ENCODE assay signal across 8 cellular contexts in the genomic region with DNA sequence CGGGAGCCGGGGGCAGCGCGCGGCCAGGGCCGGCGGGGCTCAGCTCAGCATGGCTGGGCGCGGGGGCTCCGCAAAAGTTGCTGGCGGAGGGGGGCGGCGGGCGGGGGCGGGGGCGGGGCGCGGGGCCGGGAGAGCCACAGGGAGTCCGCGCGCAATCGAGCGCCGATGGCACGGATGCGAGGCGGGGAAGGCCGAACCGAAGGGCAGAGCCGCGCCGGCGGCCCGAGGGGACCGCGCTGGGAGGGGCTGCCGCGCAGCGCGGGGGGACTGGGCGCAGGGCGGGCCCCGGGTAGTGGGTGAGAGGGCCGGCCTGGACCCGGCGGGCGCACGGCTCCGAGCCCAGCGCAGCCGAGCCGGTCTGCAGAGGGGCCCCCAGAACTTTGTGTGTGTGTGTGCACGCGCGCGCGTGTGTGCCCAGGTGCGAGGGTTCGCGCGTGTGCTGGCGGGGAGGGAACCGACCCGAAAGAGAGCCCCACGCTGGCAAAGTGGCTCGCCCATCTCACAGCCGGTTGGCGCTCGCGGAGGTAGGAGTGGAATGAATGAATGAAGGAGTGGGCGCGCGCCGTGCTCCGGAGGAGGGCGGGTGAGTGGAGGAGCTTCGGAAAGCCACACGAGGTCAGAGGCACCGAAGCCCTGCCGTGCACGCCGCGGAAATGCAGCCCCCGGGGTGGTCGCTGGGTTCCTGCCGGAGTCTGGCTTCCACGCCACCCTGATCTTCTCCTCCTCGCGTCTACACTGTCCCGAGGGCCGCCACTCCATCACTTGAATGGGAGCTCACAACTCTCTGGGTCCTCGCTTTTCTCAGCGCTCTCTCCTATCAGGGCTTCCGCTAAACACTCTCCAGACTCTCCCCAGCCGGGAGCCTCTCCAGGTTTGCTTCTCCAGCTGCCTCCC. TPM values are rescaled to one million over a fixed set of nuclear protein-coding genes. Genes with fewer than 3 reads are reported as not detected.
DNase-seq lines count a peak whose midpoint lies in the region; ATAC-seq and TF ChIP-seq lines count a peak whose summit lies in the region.

TSS of gene HIPK2 (minus strand) at position 51 of the 894 bp plus-strand sequence. CDS start 375 bp downstream, outside the sequence.

- H3K36me3 ChIP-seq in KOPT-K1 (ENCODE audit: insufficient read depth, low read length): no peaks in the 10 kb centered on the region
- H3K36me3 ChIP-seq in SU-DHL-6 (ENCODE audit: low read length): no peaks in the 10 kb centered on the region
- no peaks in the 10 kb centered on the region for H3K36me3 ChIP-seq in tibial artery

- peaks cover 0 to 39% (median 27%) of the 10 kb centered on the region in 4 donors for H3K4me1 ChIP-seq in tibial artery

- peaks cover 2% of the 10 kb centered on the region for H3K36me3 Mint-ChIP-seq in activated naive CD8-positive, alpha-beta T cell treated with anti-CD3 and anti-CD28 coated beads for 36 hours
- H3K36me3 Mint-ChIP-seq in osteocyte (ENCODE audit: unreplicated experiment): no peaks in the 10 kb centered on the region

- ATAC-seq in GM21619 (IDR thresholded peaks at IDR 0.05; ENCODE audit: unreplicated experiment): peak; percentile 62

- H3K27me3 ChIP-seq in SU-DHL-6 (ENCODE audit: low read length) (no peaks in the 10 kb centered on the region), tibial artery (no peaks in the 10 kb centered on the region)

- intact Hi-C loops in head of caudate nucleus (cut with DNase I) (loop anchor here (5.0 kb wide), 2 partner anchors 131 to 224 kb away; no protein-coding TSS in a partner anchor), tibial artery (cut with DNase I; ENCODE audit: low total_unique reads) (loop anchor here (10.0 kb wide), 1 partner anchor 93 kb away; no protein-coding TSS in a partner anchor)

- H3K27me3 Mint-ChIP-seq in activated naive CD8-positive, alpha-beta T cell treated with anti-CD3 and anti-CD28 coated beads for 36 hours: peaks cover 23% of the 10 kb centered on the region
- no peaks in the 10 kb centered on the region for H3K27me3 Mint-ChIP-seq in osteocyte (ENCODE audit: unreplicated experiment)

- peak within 1 kb of the TSS; percentile 34; the same call in 1 of the 2 replicates for H3K9ac ChIP-seq in SU-DHL-6 (ENCODE audit: low read length)

- peak; percentile 42 for DNase-seq in DMS53 treated with DMSO at 0.1 percent for 48 hours (lab: John Stamatoyannopoulos, UW; ENCODE audit: unreplicated experiment)
- DNase-seq in activated naive CD8-positive, alpha-beta T cell treated with anti-CD3 and anti-CD28 coated beads for 36 hours: peak; percentile 78
- DNase-seq in head of caudate nucleus: peak; percentile 59 to 93 (median 83)
- DNase-seq in osteocyte (ENCODE audit: extremely low spot score, unreplicated experiment): peak; percentile 92
- peak; percentile 75 to 89 for DNase-seq in tibial artery

- H3K9me3 Mint-ChIP-seq in activated naive CD8-positive, alpha-beta T cell treated with anti-CD3 and anti-CD28 coated beads for 36 hours: no peaks in the 10 kb centered on the region
- no peaks in the 10 kb centered on the region for H3K9me3 Mint-ChIP-seq in osteocyte (ENCODE audit: unreplicated experiment)

- peak within 1 kb of the TSS; percentile 94 for H3K27ac Mint-ChIP-seq in activated naive CD8-positive, alpha-beta T cell treated with anti-CD3 and anti-CD28 coated beads for 36 hours
- peak within 1 kb of the TSS; percentile 97 for H3K27ac Mint-ChIP-seq in osteocyte (ENCODE audit: unreplicated experiment)

- peak within 1 kb of the TSS; percentile 53 for H2AFZ ChIP-seq in SU-DHL-6 (ENCODE audit: low read depth, low read length, severe bottlenecking)

- H3K9me3 ChIP-seq in KOPT-K1 (ENCODE audit: insufficient read depth, low read length, poor library complexity, severe bottlenecking) (no peaks in the 10 kb centered on the region), SU-DHL-6 (ENCODE audit: insufficient read depth, low read length) (no peaks in the 10 kb centered on the region), tibial artery (no peaks in the 10 kb centered on the region)

- peak within 1 kb of the TSS; percentile 54 for H3K4me3 ChIP-seq in SU-DHL-6 (ENCODE audit: insufficient read depth, low read length, poor library complexity, severe bottlenecking)
- H3K4me3 ChIP-seq in tibial artery: peak within 1 kb of the TSS; percentile 68 to 83

- H3K4me3 Mint-ChIP-seq in activated naive CD8-positive, alpha-beta T cell treated with anti-CD3 and anti-CD28 coated beads for 36 hours: peak within 1 kb of the TSS; percentile 95
- H3K4me3 Mint-ChIP-seq in osteocyte (ENCODE audit: unreplicated experiment): peak within 1 kb of the TSS; percentile 98

- no peaks in the 10 kb centered on the region for H3F3A ChIP-seq in SU-DHL-6 (ENCODE audit: insufficient read depth)

- no peaks in the 10 kb centered on the region for H4K20me1 ChIP-seq in SU-DHL-6 (ENCODE audit: low read depth, low read length)

- H3K4me1 Mint-ChIP-seq in activated naive CD8-positive, alpha-beta T cell treated with anti-CD3 and anti-CD28 coated beads for 36 hours: peaks cover 34% of the 10 kb centered on the region
- H3K4me1 Mint-ChIP-seq in osteocyte (ENCODE audit: unreplicated experiment): peaks cover 33% of the 10 kb centered on the region

- no peaks in the 10 kb centered on the region for H3K9me2 ChIP-seq in SU-DHL-6 (replicated peaks; ENCODE audit: insufficient read depth, low read length)

- TF ChIP-seq CTCF in SU-DHL-6 (IDR thresholded peaks at IDR 0.05; ENCODE audit: insufficient read depth, low read length, poor library complexity, severe bottlenecking) (no peak), osteocyte (IDR thresholded peaks at IDR 0.05) (no peak), tibial artery (IDR thresholded peaks at IDR 0.05) (no peak)

- H3K27ac ChIP-seq in KOPT-K1 (ENCODE audit: low read depth, low read length, poor library complexity, severe bottlenecking) (peak within 1 kb of the TSS; percentile 59), SU-DHL-6 (ENCODE audit: low read depth, low read length) (no peak within 1 kb of the TSS), tibial artery (peak within 1 kb of the TSS; percentile 96 to 99)

- H3K4me2 ChIP-seq in SU-DHL-6 (ENCODE audit: low read depth, low read length, poor library complexity, severe bottlenecking): peak within 1 kb of the TSS; percentile 78

- H3K79me2 ChIP-seq in SU-DHL-6 (ENCODE audit: insufficient read depth, low read length): no peaks in the 10 kb centered on the region

RNA-seq across cellular contexts. Expression of gene HIPK2, which starts in this region (rescaled TPM):
- 10 to 100 TPM; 15.4 to 16.1 TPM for total RNA-seq in activated naive CD8-positive, alpha-beta T cell treated with anti-CD3 and anti-CD28 coated beads for 36 hours
- 90.8 and 96.9 TPM in 2 replicates for total RNA-seq in osteocyte

Comparison
In these comparisons a context has a peak if more than half of its experiments do, and no peak if none do; other contexts are left out.
1. DNase-seq: peak in every context shown above with its lines; median percentile 92 in osteocyte; 83 in head of caudate nucleus; 82 in tibial artery; 78 in activated naive CD8-positive, alpha-beta T cell treated with anti-CD3 and anti-CD28 coated beads for 36 hours; 42 in DMS53 treated with DMSO at 0.1 percent for 48 hours.